Comparison of ENCODE assay signal across 8 cellular contexts in genomic region chr3:71582612-71583568, GRCh38. TPM values are rescaled to one million over a fixed set of nuclear protein-coding genes. Genes with fewer than 3 reads are reported as not detected.
DNase-seq lines count a peak whose midpoint lies in the region; ATAC-seq, FAIRE-seq and TF ChIP-seq lines count a peak whose summit lies in the region.

No MANE protein-coding gene starts in this region.

- H3K4me1 ChIP-seq in osteoblast (ENCODE audit: insufficient read depth, low read length) (peaks cover 54% of the 10 kb centered on the region), tibial nerve (peaks cover 0 to 41% (median 3%) of the 10 kb centered on the region in 4 donors)

- H3K9me3 ChIP-seq in osteoblast (ENCODE audit: low read depth, low read length) (no peaks in the 10 kb centered on the region), tibial nerve (no peaks in the 10 kb centered on the region)

- peak overlapping the region; percentile 89 for H3K27ac ChIP-seq in osteoblast (ENCODE audit: low read depth, low read length)
- peak overlapping the region; percentile 93 to 99 (median 97) for H3K27ac ChIP-seq in tibial nerve

- H3K4me2 ChIP-seq in osteoblast (ENCODE audit: insufficient read depth, low read length), result peak overlapping the region; percentile 95

- peak overlapping the region; percentile 87 for H3K4me3 ChIP-seq in osteoblast (ENCODE audit: insufficient read depth, low read length)
- peak overlapping the region; percentile 77 to 91 (median 84) for H3K4me3 ChIP-seq in tibial nerve

- H3K79me2 ChIP-seq in osteoblast (ENCODE audit: insufficient read depth, low read length), result peaks cover 77% of the 10 kb centered on the region

- peak in 1 of 2 donors; percentile 34 for TF ChIP-seq EP300 in tibial nerve (IDR thresholded peaks at IDR 0.05)

- H3K36me3 ChIP-seq in osteoblast (ENCODE audit: insufficient read depth, low read length) (no peaks in the 10 kb centered on the region), tibial nerve (no peaks in the 10 kb centered on the region)

- intact Hi-C loops in Right ventricle myocardium inferior (cut with DNase I), result loop anchor here (2.0 to 5.0 kb wide), 4 partner anchors 151 to 576 kb away; no protein-coding TSS in a partner anchor

- peak; percentile 55 for ATAC-seq in Right ventricle myocardium inferior

- 0 to 1% methylated on average over 41 to 70 of the region's 84 CpGs for WGBS in tibial nerve, 2 donors

- DNase-seq in AML-193 (lab: John Stamatoyannopoulos, UW) (peak; percentile 73 to 77), H54 (ENCODE audit: insufficient read length, low spot score) (peak; percentile 22), RPMI7951 (ENCODE audit: low read depth) (peak; percentile 55), Right ventricle myocardium inferior (ENCODE audit: missing footprints) (peak; percentile 94), osteoblast (ENCODE audit: insufficient read length, low spot score, missing footprints) (peak; percentile 81), tibial nerve (ENCODE audit: low spot score in 2 of 2) (peak; percentile 56 to 62), HuH-7.5 (ENCODE audit: low spot score) (no peak)
- peak; percentile 75 for DNase-seq in activated naive CD4-positive, alpha-beta T cell treated with Interleukin-2 at 50 U/mL for 16 hours

- FAIRE-seq in H54 (lab: Jason Lieb, UNC), result no peak

- H4K20me1 ChIP-seq in osteoblast (ENCODE audit: insufficient read depth, low read length), result no peaks in the 10 kb centered on the region

- TF ChIP-seq CTCF in osteoblast (IDR thresholded peaks at IDR 0.05; ENCODE audit: extremely low read depth, low read depth, low read length), result no peak
- no peak for TF ChIP-seq CTCF in tibial nerve (IDR thresholded peaks at IDR 0.05)

- TF ChIP-seq POLR2A in H54 (IDR thresholded peaks at IDR 0.05; ENCODE audit: low read depth, low read length) (0 out of 2 replicates have a peak, but pooled peaks have one; percentile 23), tibial nerve (IDR thresholded peaks at IDR 0.05) (peak in 1 of 2 donors; percentile 10)

- no peaks in the 10 kb centered on the region for H3K27me3 ChIP-seq in osteoblast (ENCODE audit: insufficient read depth, low read length)
- H3K27me3 ChIP-seq in tibial nerve, result no peaks in the 10 kb centered on the region

- H2AFZ ChIP-seq in osteoblast (ENCODE audit: low read length), result peak overlapping the region; percentile 24

RNA-seq across cellular contexts. Expression of gene FOXP1, which starts 0.6 kb away (rescaled TPM):
- total RNA-seq in RPMI7951 (2014; rRNA removed; shearing (Covaris generic)), result 28.1 and 35.9 TPM in 2 replicates
- total RNA-seq in Right ventricle myocardium inferior, result 38.5 TPM
- 195 and 228 TPM in 2 replicates for total RNA-seq in osteoblast
- 100 to 1,000 TPM in 1 of 4 donors, 10 to 100 TPM in 3; 86.4 to 107 (median 93.8) TPM for total RNA-seq in tibial nerve
